Comparison of ENCODE assay signal across 21 cellular contexts in the genomic region with DNA sequence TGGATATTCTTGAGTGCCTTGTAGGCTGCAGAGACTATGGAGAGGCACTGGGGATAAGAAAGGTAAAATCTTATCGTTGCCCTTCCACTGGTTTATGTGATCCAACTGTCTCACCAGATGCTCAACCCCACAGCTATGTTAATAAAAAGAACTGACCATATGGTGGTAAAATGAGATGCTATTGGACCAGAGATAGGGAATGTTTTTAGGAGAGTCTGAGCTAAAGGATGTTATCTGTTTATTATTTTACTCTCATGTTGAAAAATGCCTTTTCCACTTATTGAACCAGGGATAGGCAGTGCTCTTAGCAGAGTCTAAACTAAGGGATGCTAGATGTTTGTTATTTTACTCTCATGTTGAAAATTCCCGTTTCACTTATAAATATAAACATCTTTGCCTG.
"Had no signal": no experiment of that assay in that cellular context is flagged by ENCODE, and none has a peak within 500 bp of the region (broad histone marks: within the 10 kb centered on the region; RNA-seq: fewer than 3 reads in every experiment).

No MANE protein-coding gene starts in this region.

- H3K27ac Mint-ChIP-seq: naive B cell, progenitor cell of endocrine pancreas had no signal

- H3K4me1 Mint-ChIP-seq: naive B cell had no signal

- H3K36me3 Mint-ChIP-seq: naive B cell had no signal

- H3K4me3 ChIP-seq: dorsolateral prefrontal cortex, lung, pancreas, stomach, thoracic aorta, transverse colon had no signal

- H3K27me3 ChIP-seq: dorsolateral prefrontal cortex, pancreas, stomach, transverse colon had no signal

- DNase-seq: dorsolateral prefrontal cortex; effector CD8-positive, alpha-beta T cell; foreskin melanocyte; head of caudate nucleus; hippocampal formation; left colon; left ventricle myocardium superior; mesendoderm; naive B cell; occipital lobe; pancreas; right cardiac atrium; stimulated activated CD4-positive, alpha-beta T cell treated with anti-CD3 and anti-CD28 coated beads, Interleukin-12 subunit alpha, Interleukin-12 subunit beta, amount 100 ng/mL, for 4 hours; stimulated activated naive CD4-positive, alpha-beta T cell; stomach; substantia nigra; transverse colon had no signal

- H3K4me1 ChIP-seq: pancreas, stomach had no signal

- H3K36me3 ChIP-seq: pancreas, stomach, thoracic aorta, transverse colon had no signal

- H3K9me3 ChIP-seq: pancreas, stomach, thoracic aorta, transverse colon had no signal

- H3K27me3 Mint-ChIP-seq: naive B cell, progenitor cell of endocrine pancreas had no signal

- ATAC-seq: left ventricle myocardium superior, pancreas, right cardiac atrium had no signal

- H3K4me3 Mint-ChIP-seq: naive B cell, nephron had no signal

- H3K27ac ChIP-seq: dorsolateral prefrontal cortex, pancreas, stomach, thoracic aorta, transverse colon had no signal
